Comparison of ENCODE assay signal across 20 cellular contexts in genomic region chr3:49738067-49738713, GRCh38. TPM values are rescaled to one million over a fixed set of nuclear protein-coding genes. Genes with fewer than 3 reads are reported as not detected.
DNase-seq lines count a peak whose midpoint lies in the region; ATAC-seq and TF ChIP-seq lines count a peak whose summit lies in the region.
"Had no signal": no experiment of that assay in that cellular context is flagged by ENCODE, and none has a peak within 500 bp of the region (broad histone marks: within the 10 kb centered on the region; RNA-seq: fewer than 3 reads in every experiment).

No MANE protein-coding gene starts in this region.

- no peak overlapping the region for H3K4me3 Mint-ChIP-seq in activated naive CD4-positive, alpha-beta T cell treated with anti-CD3 and anti-CD28 coated beads for 36 hours
- H3K4me3 Mint-ChIP-seq in activated naive CD4-positive, alpha-beta T cell treated with anti-CD3 and anti-CD28 coated beads, Interleukin-2, amount 10 ng/mL, durations not matched to agents 7 days and 5 days = no peak overlapping the region
- H3K4me3 Mint-ChIP-seq in IgD-negative memory B cell (no peak overlapping the region), endothelial cell (ENCODE audit: unreplicated experiment) (peak overlapping the region; percentile 13)
- H3K4me3 Mint-ChIP-seq: HFFc6 had no signal

- H3K4me1 Mint-ChIP-seq in activated naive CD4-positive, alpha-beta T cell treated with anti-CD3 and anti-CD28 coated beads for 36 hours (ENCODE audit: low read depth) = peaks cover 6% of the 10 kb centered on the region
- H3K4me1 Mint-ChIP-seq in activated naive CD4-positive, alpha-beta T cell treated with anti-CD3 and anti-CD28 coated beads, Interleukin-2, amount 10 ng/mL, durations not matched to agents 7 days and 5 days = peaks cover 6% of the 10 kb centered on the region
- H3K4me1 Mint-ChIP-seq in IgD-negative memory B cell = peaks cover 0 to 5% (median 3%) of the 10 kb centered on the region in 3 donors
- no peaks in the 10 kb centered on the region for H3K4me1 Mint-ChIP-seq in endothelial cell (ENCODE audit: unreplicated experiment)

- intact Hi-C loops in activated naive CD4-positive, alpha-beta T cell treated with anti-CD3 and anti-CD28 coated beads for 36 hours (cut with micrococcal nuclease) = no loop called here
- intact Hi-C loops in sciatic nerve (cut with DNase I) (no loop called here), posterior cingulate gyrus (cut with DNase I) (no loop called here)

- no peak for ATAC-seq in sciatic nerve

- peaks cover 18% of the 10 kb centered on the region for H3K36me3 Mint-ChIP-seq in activated naive CD4-positive, alpha-beta T cell treated with anti-CD3 and anti-CD28 coated beads for 36 hours (ENCODE audit: low read depth)
- H3K36me3 Mint-ChIP-seq in activated naive CD4-positive, alpha-beta T cell treated with anti-CD3 and anti-CD28 coated beads, Interleukin-2, amount 10 ng/mL, durations not matched to agents 7 days and 5 days = peaks cover 33% of the 10 kb centered on the region
- peaks cover 4% of the 10 kb centered on the region for H3K36me3 Mint-ChIP-seq in IgD-negative memory B cell
- H3K36me3 Mint-ChIP-seq in endothelial cell (ENCODE audit: low read depth, unreplicated experiment) = peaks cover 29% of the 10 kb centered on the region

- H3K27me3 Mint-ChIP-seq in activated naive CD4-positive, alpha-beta T cell treated with anti-CD3 and anti-CD28 coated beads for 36 hours (ENCODE audit: low read depth) = no peaks in the 10 kb centered on the region
- no peaks in the 10 kb centered on the region for H3K27me3 Mint-ChIP-seq in activated naive CD4-positive, alpha-beta T cell treated with anti-CD3 and anti-CD28 coated beads, Interleukin-2, amount 10 ng/mL, durations not matched to agents 7 days and 5 days
- H3K27me3 Mint-ChIP-seq in IgD-negative memory B cell = no peaks in the 10 kb centered on the region
- peaks cover 2% of the 10 kb centered on the region for H3K27me3 Mint-ChIP-seq in endothelial cell (ENCODE audit: unreplicated experiment)

- DNase-seq in activated naive CD4-positive, alpha-beta T cell treated with anti-CD3 and anti-CD28 coated beads for 36 hours = no peak
- DNase-seq in activated naive CD4-positive, alpha-beta T cell treated with anti-CD3 and anti-CD28 coated beads, Interleukin-2, amount 10 ng/mL, durations not matched to agents 7 days and 5 days = no peak
- no peak for DNase-seq in endothelial cell (ENCODE audit: low spot score)
- peak; percentile 36 for DNase-seq in sciatic nerve (ENCODE audit: low spot score)
- no peak for DNase-seq in SKM-1 treated with dmso at 0.1 percent for 144 hours (lab: John Stamatoyannopoulos, UW; ENCODE audit: unreplicated experiment)
- no peak for DNase-seq in posterior cingulate gyrus
- no peak for DNase-seq in NCI-H1105 (lab: John Stamatoyannopoulos, UW)
- DNase-seq: ACHN, BE2C, DMS 273 treated with DMSO at 0.1 percent for 48 hours, HFFc6, MG63, NCI-H1105 treated with DMSO at 0.1 percent for 48 hours, NCI-H187 treated with DMSO at 0.1 percent for 48 hours, NCI-H2171, Peyer's patch, SHP77 had no signal

- H3K9me3 Mint-ChIP-seq in activated naive CD4-positive, alpha-beta T cell treated with anti-CD3 and anti-CD28 coated beads for 36 hours = no peaks in the 10 kb centered on the region
- no peaks in the 10 kb centered on the region for H3K9me3 Mint-ChIP-seq in activated naive CD4-positive, alpha-beta T cell treated with anti-CD3 and anti-CD28 coated beads, Interleukin-2, amount 10 ng/mL, durations not matched to agents 7 days and 5 days
- no peaks in the 10 kb centered on the region for H3K9me3 Mint-ChIP-seq in IgD-negative memory B cell
- no peaks in the 10 kb centered on the region for H3K9me3 Mint-ChIP-seq in endothelial cell (ENCODE audit: unreplicated experiment)
- H3K9me3 Mint-ChIP-seq: HFFc6 had no signal

- no peak for TF ChIP-seq CTCF in endothelial cell (IDR thresholded peaks at IDR 0.05; ENCODE audit: unreplicated experiment)

- CTCF ChIA-PET in activated naive CD4-positive, alpha-beta T cell treated with anti-CD3 and anti-CD28 coated beads for 36 hours (lab: Charles Lee) = no interaction called here
- CTCF ChIA-PET in activated naive CD4-positive, alpha-beta T cell treated with anti-CD3 and anti-CD28 coated beads, Interleukin-2, amount 10 ng/mL, durations not matched to agents 7 days and 5 days (lab: Charles Lee) = no interaction called here

- peak overlapping the region; percentile 32 for H3K27ac Mint-ChIP-seq in activated naive CD4-positive, alpha-beta T cell treated with anti-CD3 and anti-CD28 coated beads for 36 hours
- H3K27ac Mint-ChIP-seq in activated naive CD4-positive, alpha-beta T cell treated with anti-CD3 and anti-CD28 coated beads, Interleukin-2, amount 10 ng/mL, durations not matched to agents 7 days and 5 days = no peak overlapping the region
- H3K27ac Mint-ChIP-seq in IgD-negative memory B cell (peak overlapping the region in 2 of 3 donors; percentile 46 to 70), endothelial cell (ENCODE audit: unreplicated experiment) (peak overlapping the region; percentile 38)
- H3K27ac Mint-ChIP-seq: HFFc6 had no signal

RNA-seq across cellular contexts. Expression of gene GMPPB, which starts 14.4 kb away (rescaled TPM):
- total RNA-seq in activated naive CD4-positive, alpha-beta T cell treated with anti-CD3 and anti-CD28 coated beads for 36 hours = 10 to 100 TPM; 25.6 to 27.4 TPM
- 27.5 TPM for polyA plus RNA-seq in IgD-negative memory B cell
- total RNA-seq in endothelial cell (ENCODE audit: unreplicated experiment) (21.3 TPM), sciatic nerve (22.0 TPM)

RNA-seq across cellular contexts. Expression of gene AMIGO3, which starts 18.7 kb away (rescaled TPM):
- not detected for total RNA-seq in activated naive CD4-positive, alpha-beta T cell treated with anti-CD3 and anti-CD28 coated beads for 36 hours
- 1.5 TPM for polyA plus RNA-seq in IgD-negative memory B cell
- 0.56 TPM for total RNA-seq in endothelial cell (ENCODE audit: unreplicated experiment)
- total RNA-seq in sciatic nerve = not detected
- total RNA-seq: H4, NCI-H460 had no signal

RNA-seq across cellular contexts. Expression of gene IP6K1, which starts 48.2 kb away (rescaled TPM):
- total RNA-seq in activated naive CD4-positive, alpha-beta T cell treated with anti-CD3 and anti-CD28 coated beads for 36 hours = 10 to 100 TPM; 18.3 to 20.3 TPM
- polyA plus RNA-seq in IgD-negative memory B cell = 28.7 TPM
- 56.4 TPM for total RNA-seq in endothelial cell (ENCODE audit: unreplicated experiment)
- 47.6 TPM for total RNA-seq in sciatic nerve

RNA-seq across cellular contexts. Expression of gene RNF123, which starts 48.8 kb away (rescaled TPM):
- 10 to 100 TPM; 20.3 to 21.5 TPM for total RNA-seq in activated naive CD4-positive, alpha-beta T cell treated with anti-CD3 and anti-CD28 coated beads for 36 hours
- polyA plus RNA-seq in IgD-negative memory B cell = 19.7 TPM
- total RNA-seq in endothelial cell (ENCODE audit: unreplicated experiment) (42.3 TPM), sciatic nerve (37.9 TPM)

RNA-seq across cellular contexts. Expression of gene MST1, which starts 48.9 kb away (rescaled TPM):
- 10 to 100 TPM; 10.7 to 13.1 TPM for total RNA-seq in activated naive CD4-positive, alpha-beta T cell treated with anti-CD3 and anti-CD28 coated beads for 36 hours
- polyA plus RNA-seq in IgD-negative memory B cell = 1.3 TPM
- total RNA-seq in endothelial cell (ENCODE audit: unreplicated experiment) (22.0 TPM), sciatic nerve (20.6 TPM)
